In genomic region chr2:149664896-149665295, GRCh38 we compare ENCODE assay signal across 28 cellular contexts.
"Had no signal": no experiment of that assay in that cellular context is flagged by ENCODE, and none has a peak within 500 bp of the region (broad histone marks: within the 10 kb centered on the region; RNA-seq: fewer than 3 reads in every experiment).

No MANE protein-coding gene starts in this region.

- H3K36me3 ChIP-seq: stomach, suprapubic skin, thoracic aorta, thyroid gland, tibial artery, tibial nerve, transverse colon, upper lobe of left lung, upper lobe of right lung, uterus, vagina had no signal

- DNase-seq: stimulated activated CD4-positive, alpha-beta T cell treated with anti-CD3 and anti-CD28 coated beads, Interleukin-2, amount 100 ng/mL, for 48 hours; stimulated activated CD4-positive, alpha-beta T cell treated with anti-CD3 and anti-CD28 coated beads, Interleukin-4, amount 100 ng/mL, for 1 hour; stimulated activated CD4-positive, alpha-beta T cell treated with anti-CD3 and anti-CD28 coated beads, Interleukin-4, amount 100 ng/mL, for 24 hours; stimulated activated CD4-positive, alpha-beta T cell treated with anti-CD3 and anti-CD28 coated beads, Interleukin-4, amount 100 ng/mL, for 4 hours; stimulated activated CD8-positive, alpha-beta memory T cell treated with anti-CD3 and anti-CD28 coated beads, Interleukin-4, amount 100 ng/mL, for 48 hours; stimulated activated naive B cell treated with anti-CD40 and anti-IgM and Interleukin-4, amounts not matched to agents 10 μg/mL and 1 μg/mL and 100 μg/mL, for 72 hours; stimulated activated naive CD4-positive, alpha-beta T cell; stimulated activated naive CD4-positive, alpha-beta T cell treated with Interleukin-2 at 50 U/mL for 16 hours; stimulated activated naive CD8-positive, alpha-beta T cell treated with anti-CD3 and anti-CD28 coated beads, Interleukin-15, amount 100 ng/mL, for 72 hours; stimulated activated naive CD8-positive, alpha-beta T cell treated with anti-CD3 and anti-CD28 coated beads, Interleukin-15, Interleukin-2, amounts not matched to agents 100 U/mL and 50 U/mL, for 24 hours; stomach; substantia nigra; testis; thyroid gland; tibial artery; transverse colon; trophoblast cell; upper lobe of left lung; upper lobe of right lung; uterus had no signal

- H3K9me3 ChIP-seq: suprapubic skin, testis, thoracic aorta, thyroid gland, tibial artery, transverse colon, upper lobe of left lung, upper lobe of right lung, uterus, vagina had no signal

- ATAC-seq: stimulated activated effector memory CD8-positive, alpha-beta T cell treated with anti-CD3 and anti-CD28 coated beads, Interleukin-12 subunit alpha, Interleukin-12 subunit beta, amount 100 ng/mL, for 72 hours; stimulated activated naive B cell treated with anti-CD40 and anti-IgM and Interleukin-4, amounts not matched to agents 10 μg/mL and 1 μg/mL and 100 μg/mL, for 72 hours; stimulated activated naive CD8-positive, alpha-beta T cell treated with anti-CD3 and anti-CD28 coated beads, Interleukin-15, amount 100 ng/mL, for 72 hours; stimulated activated naive CD8-positive, alpha-beta T cell treated with anti-CD3 and anti-CD28 coated beads, Interleukin-15, Interleukin-2, amounts not matched to agents 100 U/mL and 50 U/mL, for 24 hours; upper lobe of right lung had no signal

- H3K27ac ChIP-seq: stomach, suprapubic skin, testis, thoracic aorta, thyroid gland, tibial artery, tibial nerve, transverse colon, upper lobe of left lung, upper lobe of right lung, uterus, vagina had no signal

- H3K27me3 Mint-ChIP-seq: stimulated activated naive B cell treated with anti-CD40 and anti-IgM and Interleukin-4, amounts not matched to agents 10 μg/mL and 1 μg/mL and 100 μg/mL, for 72 hours; stimulated activated naive CD8-positive, alpha-beta T cell treated with anti-CD3 and anti-CD28 coated beads, Interleukin-15, amount 100 ng/mL, for 72 hours; type B pancreatic cell had no signal

- H3K9me3 Mint-ChIP-seq: type B pancreatic cell had no signal

- H3K4me3 Mint-ChIP-seq: stimulated activated effector memory CD8-positive, alpha-beta T cell treated with anti-CD3 and anti-CD28 coated beads, Interleukin-12 subunit alpha, Interleukin-12 subunit beta, amount 100 ng/mL, for 72 hours; stimulated activated naive B cell treated with anti-CD40 and anti-IgM and Interleukin-4, amounts not matched to agents 10 μg/mL and 1 μg/mL and 100 μg/mL, for 72 hours; stimulated activated naive CD8-positive, alpha-beta T cell treated with anti-CD3 and anti-CD28 coated beads, Interleukin-15, amount 100 ng/mL, for 72 hours; stimulated activated naive CD8-positive, alpha-beta T cell treated with anti-CD3 and anti-CD28 coated beads, Interleukin-15, Interleukin-2, amounts not matched to agents 100 ng/mL and 50 ng/mL, for 24 hours; type B pancreatic cell had no signal

- H3K4me1 ChIP-seq: suprapubic skin, testis, upper lobe of right lung, uterus, vagina had no signal

- H3K36me3 Mint-ChIP-seq: stimulated activated effector memory CD8-positive, alpha-beta T cell treated with anti-CD3 and anti-CD28 coated beads, Interleukin-12 subunit alpha, Interleukin-12 subunit beta, amount 100 ng/mL, for 72 hours; stimulated activated naive B cell treated with anti-CD40 and anti-IgM and Interleukin-4, amounts not matched to agents 10 μg/mL and 1 μg/mL and 100 μg/mL, for 72 hours; type B pancreatic cell had no signal

- FAIRE-seq: urothelium cell line had no signal

- H3K27me3 ChIP-seq: stomach, suprapubic skin, testis, thyroid gland, tibial artery, tibial nerve, transverse colon, upper lobe of left lung, upper lobe of right lung, uterus, vagina had no signal

- H3K27ac Mint-ChIP-seq: stimulated activated effector memory CD8-positive, alpha-beta T cell treated with anti-CD3 and anti-CD28 coated beads, Interleukin-12 subunit alpha, Interleukin-12 subunit beta, amount 100 ng/mL, for 72 hours; stimulated activated naive B cell treated with anti-CD40 and anti-IgM and Interleukin-4, amounts not matched to agents 10 μg/mL and 1 μg/mL and 100 μg/mL, for 72 hours; stimulated activated naive CD8-positive, alpha-beta T cell treated with anti-CD3 and anti-CD28 coated beads, Interleukin-15, amount 100 ng/mL, for 72 hours; stimulated activated naive CD8-positive, alpha-beta T cell treated with anti-CD3 and anti-CD28 coated beads, Interleukin-15, Interleukin-2, amounts not matched to agents 100 ng/mL and 50 ng/mL, for 24 hours; type B pancreatic cell had no signal

- H3K4me3 ChIP-seq: stomach, suprapubic skin, testis, thoracic aorta, thyroid gland, tibial artery, tibial nerve, transverse colon, upper lobe of left lung, upper lobe of right lung, uterus, vagina had no signal

- H3K4me1 Mint-ChIP-seq: stimulated activated effector memory CD8-positive, alpha-beta T cell treated with anti-CD3 and anti-CD28 coated beads, Interleukin-12 subunit alpha, Interleukin-12 subunit beta, amount 100 ng/mL, for 72 hours; stimulated activated naive B cell treated with anti-CD40 and anti-IgM and Interleukin-4, amounts not matched to agents 10 μg/mL and 1 μg/mL and 100 μg/mL, for 72 hours; stimulated activated naive CD8-positive, alpha-beta T cell treated with anti-CD3 and anti-CD28 coated beads, Interleukin-15, amount 100 ng/mL, for 72 hours had no signal
